ENCODE assay signal across 25 cellular contexts in the genomic region with DNA sequence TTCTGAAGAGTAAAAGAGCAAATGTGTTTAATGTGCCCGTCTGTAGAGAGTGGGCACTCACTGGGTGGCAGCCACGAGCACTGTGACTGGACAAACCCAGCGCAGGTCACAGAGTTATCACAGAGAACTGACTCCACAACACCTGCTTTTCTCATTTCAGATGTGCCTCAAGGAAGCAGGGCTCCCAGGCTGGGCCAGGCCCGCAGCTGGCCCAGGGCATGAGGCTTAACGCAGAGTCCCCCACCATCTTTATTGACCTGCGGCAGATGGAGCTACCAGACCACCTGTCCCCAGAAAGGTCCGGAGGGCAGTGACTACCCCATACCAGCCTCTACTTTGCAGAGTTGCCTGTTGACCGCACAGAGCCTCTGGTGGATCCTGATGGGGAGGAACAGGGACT. TPM values are rescaled to one million over a fixed set of nuclear protein-coding genes. Genes with fewer than 3 reads are reported as not detected.
DNase-seq lines count a peak whose midpoint lies in the region; ATAC-seq, FAIRE-seq and TF ChIP-seq lines count a peak whose summit lies in the region.
"Had no signal": no experiment of that assay in that cellular context is flagged by ENCODE, and none has a peak within 500 bp of the region (broad histone marks: within the 10 kb centered on the region; RNA-seq: fewer than 3 reads in every experiment).

No MANE protein-coding gene starts in this region.

- no peaks in the 10 kb centered on the region for H3K9me3 ChIP-seq in BLaER1
- no peaks in the 10 kb centered on the region for H3K9me3 ChIP-seq in suprapubic skin
- H3K9me3 ChIP-seq in MG63 = no peaks in the 10 kb centered on the region
- H3K9me3 ChIP-seq: A549 had no signal

- TF ChIP-seq POLR2A in GM12891 (IDR thresholded peaks at IDR 0.05; ENCODE audit: low read depth, low read length) (no peak), suprapubic skin (IDR thresholded peaks at IDR 0.05) (no peak)

- H3K36me3 ChIP-seq in BLaER1 (peaks cover 15% of the 10 kb centered on the region), suprapubic skin (peaks cover 21% of the 10 kb centered on the region), MG63 (peaks cover 7% of the 10 kb centered on the region)

- CTCF ChIA-PET in WTC11 (lab: Charles Lee) = interaction anchor here (1.5 kb wide), 1 partner anchor 12 kb away, joined by 6 read pairs; the partner anchor contains the start of genes ANKS3 and DNAAF8

- H3K4me3 Mint-ChIP-seq in WTC11 = no peak overlapping the region
- H3K4me3 Mint-ChIP-seq: CD8-positive, alpha-beta T cell had no signal

- H3K27me3 ChIP-seq in BLaER1 = no peaks in the 10 kb centered on the region
- H3K27me3 ChIP-seq in suprapubic skin = no peaks in the 10 kb centered on the region
- H3K27me3 ChIP-seq in MG63 = no peaks in the 10 kb centered on the region

- no peaks in the 10 kb centered on the region; the same call in 1 of the 2 replicates for H3K27me3 Mint-ChIP-seq in WTC11 (ENCODE audit: low read depth)

- no peak for ATAC-seq in WTC11

- H4K20me1 ChIP-seq in BLaER1 = 0 out of 2 replicates have a peak, but pooled peaks cover 15% of the 10 kb centered on the region

- no peak for DNase-seq in GM12891 (ENCODE audit: insufficient read length, low spot score)
- no peak for DNase-seq in WTC11 (ENCODE audit: low spot score)
- DNase-seq in myocyte (ENCODE audit: low read depth) = peak; percentile 21
- DNase-seq in GM03348 (ENCODE audit: low spot score) = no peak
- DNase-seq in suprapubic skin (ENCODE audit: low spot score in 2 of 2) = no peak
- no peak for DNase-seq in DMS53 treated with DMSO at 0.1 percent for 48 hours (lab: John Stamatoyannopoulos, UW; ENCODE audit: unreplicated experiment)
- no peak for DNase-seq in MG63
- DNase-seq: CD8-positive, alpha-beta T cell; DMS53; Kasumi-1; NCI-H1092 treated with DMSO at 0.1 percent for 48 hours; NCI-H146; NCI-H2029 treated with DMSO at 0.1 percent for 48 hours; NCI-H2171 treated with DMSO at 0.1 percent for 48 hours; NCI-H446 treated with DMSO at 0.1 percent for 48 hours; NCI-H69; NK-92 treated with Interleukin-12 subunit alpha and Interleukin-12 subunit beta, amount 100 ng/mL, for 24 hours; Right ventricle myocardium superior had no signal

- peaks cover 62% of the 10 kb centered on the region for H3K4me1 ChIP-seq in BLaER1
- H3K4me1 ChIP-seq in suprapubic skin = peaks cover 17% of the 10 kb centered on the region
- H3K4me1 ChIP-seq: A549 had no signal

- no peak overlapping the region; the same call in 1 of the 2 replicates for H3K9ac ChIP-seq in BLaER1

- H3K4me1 Mint-ChIP-seq in WTC11 = peaks cover 20% of the 10 kb centered on the region

- no peaks in the 10 kb centered on the region for H3K9me3 Mint-ChIP-seq in WTC11
- H3K9me3 Mint-ChIP-seq: CD8-positive, alpha-beta T cell; IgD-negative memory B cell had no signal

- H3K27ac Mint-ChIP-seq in WTC11 = peak overlapping the region; percentile 50
- H3K27ac Mint-ChIP-seq: CD8-positive, alpha-beta T cell; IgD-negative memory B cell had no signal

- peak overlapping the region; percentile 86 for H3K4me2 ChIP-seq in BLaER1
- H3K4me2 ChIP-seq: A549 had no signal

- WGBS in suprapubic skin = 88% methylated on average over 7 of the region's 8 CpGs

- H3K36me3 Mint-ChIP-seq in WTC11 = no peaks in the 10 kb centered on the region; the same call in 1 of the 2 replicates

- H3K4me3 ChIP-seq in BLaER1 = no peak overlapping the region
- H3K4me3 ChIP-seq in suprapubic skin = no peak overlapping the region
- H3K4me3 ChIP-seq in MG63 = no peak overlapping the region
- H3K4me3 ChIP-seq: A549 had no signal

- POLR2A ChIA-PET in WTC11 (lab: Charles Lee) = interaction anchor here (0.8 to 2.0 kb wide), 2 partner anchors 12 to 54 kb away, joined by 3 to 9 read pairs; partner anchors contain the start of genes ANKS3 and DNAAF8

- TF ChIP-seq EP300 in suprapubic skin (IDR thresholded peaks at IDR 0.05) = no peak

- FAIRE-seq in GM12891 (lab: Jason Lieb, UNC) = peak; percentile 41
- FAIRE-seq: A549, RCC 7860 had no signal

- TF ChIP-seq CTCF in WTC11 (IDR thresholded peaks at IDR 0.05) = no peak
- no peak for TF ChIP-seq CTCF in suprapubic skin (IDR thresholded peaks at IDR 0.05)

- peak overlapping the region; percentile 60 for H3K27ac ChIP-seq in BLaER1
- no peak overlapping the region for H3K27ac ChIP-seq in suprapubic skin
- H3K27ac ChIP-seq: A549 had no signal

TF ChIP-seq in GM12891, 5 proteins besides CTCF, POLR2A, EP300 and RAD21:
- TF ChIP-seq POU2F2 (IDR thresholded peaks at IDR 0.05; ENCODE audit: low read depth, low read length) = no peak
- TF ChIP-seq POLR2AphosphoS5 (IDR thresholded peaks at IDR 0.05; ENCODE audit: low read depth, low read length) = no peak
- TF ChIP-seq SPI1 (IDR thresholded peaks at IDR 0.05; ENCODE audit: low read depth, low read length) = no peak
- no peak for TF ChIP-seq PAX5 (IDR thresholded peaks at IDR 0.05; ENCODE audit: insufficient read depth, low read length, severe bottlenecking)
- TF ChIP-seq TAF1 (IDR thresholded peaks at IDR 0.05; ENCODE audit: low read depth, low read length) = no peak
TF ChIP-seq in GM12891: peak in this region for 0.

TF ChIP-seq in WTC11, 78 proteins besides CTCF, POLR2A, EP300 and RAD21 (continues in another document):
- TF ChIP-seq PRRX2 (CRISPR knock-in tag; IDR thresholded peaks at IDR 0.05) (no peak), TCF7 (CRISPR knock-in tag; IDR thresholded peaks at IDR 0.05; ENCODE audit: low read depth) (no peak), CREM (CRISPR knock-in tag; IDR thresholded peaks at IDR 0.05) (no peak), USF1 (CRISPR knock-in tag; IDR thresholded peaks at IDR 0.05) (no peak), ZNF263 (CRISPR knock-in tag; IDR thresholded peaks at IDR 0.05; ENCODE audit: low read depth) (no peak), E2F4 (CRISPR knock-in tag; IDR thresholded peaks at IDR 0.05; ENCODE audit: borderline replicate concordance, low read depth) (no peak), ZNF423 (CRISPR knock-in tag; IDR thresholded peaks at IDR 0.05) (no peak), ELF4 (CRISPR knock-in tag; IDR thresholded peaks at IDR 0.05; ENCODE audit: low read depth) (no peak), ZNF671 (CRISPR knock-in tag; IDR thresholded peaks at IDR 0.05) (no peak), ZBTB21 (CRISPR knock-in tag; IDR thresholded peaks at IDR 0.05; ENCODE audit: borderline replicate concordance) (no peak)
- TF ChIP-seq, protein P1, sequence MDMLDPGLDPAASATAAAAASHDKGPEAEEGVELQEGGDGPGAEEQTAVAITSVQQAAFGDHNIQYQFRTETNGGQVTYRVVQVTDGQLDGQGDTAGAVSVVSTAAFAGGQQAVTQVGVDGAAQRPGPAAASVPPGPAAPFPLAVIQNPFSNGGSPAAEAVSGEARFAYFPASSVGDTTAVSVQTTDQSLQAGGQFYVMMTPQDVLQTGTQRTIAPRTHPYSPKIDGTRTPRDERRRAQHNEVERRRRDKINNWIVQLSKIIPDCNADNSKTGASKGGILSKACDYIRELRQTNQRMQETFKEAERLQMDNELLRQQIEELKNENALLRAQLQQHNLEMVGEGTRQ (CRISPR knock-in tag; IDR thresholded peaks at IDR 0.05) = no peak

RNA-seq across cellular contexts. Expression of gene DNAAF8, which starts 11.9 kb away (rescaled TPM):
- 0.13 TPM for polyA plus RNA-seq in GM12891 (2012; ENCODE audit: low read depth, missing spikeins)
- 0.09 to 0.41 TPM (median 0.14 TPM) in 3 replicates for total RNA-seq in WTC11 (2021)
- total RNA-seq in myocyte = 0.91 and 1.1 TPM in 2 replicates
- polyA plus RNA-seq in myocyte (2012) = 3.5 TPM
- 1 to 10 TPM in 2 of 4 donors, under 1 TPM in 1, not detected in 1; 0.36 to 1.7 (median 1.4) TPM for total RNA-seq in suprapubic skin
- total RNA-seq in MG63 (2014; rRNA removed; shearing (Covaris generic); ENCODE audit: low replicate concordance) = 2.8 and 3.4 TPM in 2 replicates
- total RNA-seq: CD8-positive, alpha-beta T cell; HT1080 had no signal

RNA-seq across cellular contexts. Expression of gene ANKS3, which starts 12.1 kb away (rescaled TPM):
- 5.0 TPM for polyA plus RNA-seq in GM12891 (2012; ENCODE audit: low read depth, missing spikeins)
- 28.6 to 35.6 TPM (median 31.5 TPM) in 3 replicates for total RNA-seq in WTC11 (2021)
- 16.8 and 18.0 TPM in 2 replicates for total RNA-seq in myocyte
- 19.0 TPM for polyA plus RNA-seq in myocyte (2012)
- total RNA-seq in suprapubic skin = 10 to 100 TPM; 11.5 to 36.5 (median 20.0) TPM
- total RNA-seq in MG63 (2014; rRNA removed; shearing (Covaris generic); ENCODE audit: low replicate concordance) = 23.6 and 25.8 TPM in 2 replicates

RNA-seq across cellular contexts. Expression of gene ZNF500, which starts 20.7 kb away (rescaled TPM):
- 2.9 TPM for polyA plus RNA-seq in GM12891 (2012; ENCODE audit: low read depth, missing spikeins)
- total RNA-seq in WTC11 (2021) = 14.3 to 19.9 TPM (median 15.5 TPM) in 3 replicates
- total RNA-seq in myocyte = 10.9 and 16.1 TPM in 2 replicates
- polyA plus RNA-seq in myocyte (2012) = 9.7 TPM
- total RNA-seq in suprapubic skin = 10 to 100 TPM in 2 of 4 donors, 1 to 10 TPM in 2; 7.9 to 17.6 (median 12.4) TPM
- total RNA-seq in MG63 (2014; rRNA removed; shearing (Covaris generic); ENCODE audit: low replicate concordance) = 10.4 and 13.3 TPM in 2 replicates

RNA-seq across cellular contexts. Expression of gene SEPTIN12, which starts 41.9 kb away (rescaled TPM):
- polyA plus RNA-seq in GM12891 (2012; ENCODE audit: low read depth, missing spikeins) = not detected
- total RNA-seq in WTC11 (2021) = not detected in 3 replicates
- total RNA-seq in myocyte = not detected in 2 replicates
- not detected for polyA plus RNA-seq in myocyte (2012)
- total RNA-seq in suprapubic skin = not detected
- not detected in 2 replicates for total RNA-seq in MG63 (2014; rRNA removed; shearing (Covaris generic); ENCODE audit: low replicate concordance)
- total RNA-seq: H4, HT1080, Right ventricle myocardium superior had no signal
- polyA plus RNA-seq: BJ, IgD-negative memory B cell had no signal

RNA-seq across cellular contexts. Expression of gene SMIM22, which starts 49.0 kb away (rescaled TPM):
- polyA plus RNA-seq in GM12891 (2012; ENCODE audit: low read depth, missing spikeins) = not detected
- total RNA-seq in WTC11 (2021) (1.9 TPM in 1 of 3 replicates, not detected in the others), myocyte (not detected in 2 replicates), suprapubic skin (10 to 100 TPM in 3 of 4 donors, not detected in 1; 10.1 to 20.9 (median 18.7) TPM)
- polyA plus RNA-seq in myocyte (2012) = 0.14 TPM
- not detected in 2 replicates for total RNA-seq in MG63 (2014; rRNA removed; shearing (Covaris generic); ENCODE audit: low replicate concordance)
- total RNA-seq: CD8-positive, alpha-beta T cell; H4; HT1080; Right ventricle myocardium superior had no signal
- polyA plus RNA-seq: A549, BJ, IgD-negative memory B cell had no signal
